In genomic region chr2:193556766-193557470, GRCh38 we compare ENCODE assay signal across 22 cellular contexts.
DNase-seq lines count a peak whose midpoint lies in the region; ATAC-seq and TF ChIP-seq lines count a peak whose summit lies in the region.
"Had no signal": no experiment of that assay in that cellular context is flagged by ENCODE, and none has a peak within 500 bp of the region (broad histone marks: within the 10 kb centered on the region; RNA-seq: fewer than 3 reads in every experiment).

No MANE protein-coding gene starts in this region.

- no peaks in the 10 kb centered on the region for H3K27me3 Mint-ChIP-seq in WTC11 (ENCODE audit: low read depth)
- H3K27me3 Mint-ChIP-seq: activated CD4-positive, alpha-beta T cell treated with anti-CD3 and anti-CD28 coated beads, Interleukin-2, amount 10 ng/mL, durations not matched to agents 24 days and 14 days had no signal

- no peak overlapping the region for H2BK120ac ChIP-seq in neuronal stem cell (ENCODE audit: low read depth, low read length)

- H3K27ac Mint-ChIP-seq in WTC11: no peak overlapping the region
- H3K27ac Mint-ChIP-seq: activated CD4-positive, alpha-beta T cell treated with anti-CD3 and anti-CD28 coated beads, Interleukin-2, amount 10 ng/mL, durations not matched to agents 24 days and 14 days had no signal

- POLR2A ChIA-PET in WTC11 (lab: Charles Lee): no interaction called here

- no peak overlapping the region for H3K14ac ChIP-seq in neuronal stem cell (ENCODE audit: low read length)

- no peaks in the 10 kb centered on the region for H3K36me3 ChIP-seq in osteoblast (ENCODE audit: insufficient read depth, low read length)
- no peaks in the 10 kb centered on the region for H3K36me3 ChIP-seq in neuronal stem cell (replicated peaks in 1 of 2; ENCODE audit: control insufficient read depth in 2 of 2, insufficient read depth in 2 of 2, low read length in 2 of 2)
- H3K36me3 ChIP-seq: adrenal gland, lower lobe of right lung, tibial nerve had no signal

- H3K4me2 ChIP-seq in osteoblast (ENCODE audit: insufficient read depth, low read length): no peak overlapping the region
- no peak overlapping the region for H3K4me2 ChIP-seq in neuronal stem cell (ENCODE audit: insufficient read depth, low read length, poor library complexity, severe bottlenecking)

- H3K9me3 Mint-ChIP-seq in WTC11: no peaks in the 10 kb centered on the region
- H3K9me3 Mint-ChIP-seq: activated CD4-positive, alpha-beta T cell treated with anti-CD3 and anti-CD28 coated beads, Interleukin-2, amount 10 ng/mL, durations not matched to agents 24 days and 14 days had no signal

- no peak overlapping the region for H2BK5ac ChIP-seq in neuronal stem cell (ENCODE audit: low read length)

- no CpG with 5 or more reads among the region's 1 CpG for WGBS in neuronal stem cell (ENCODE audit: extremely low coverage in 2 of 2, insufficient read length in 2 of 2, insufficient replicate concordance in 1 of 2), 2 donors

- H3K23ac ChIP-seq in neuronal stem cell (ENCODE audit: low read depth, low read length, poor library complexity): no peak overlapping the region

- no peaks in the 10 kb centered on the region for H3K79me2 ChIP-seq in osteoblast (ENCODE audit: insufficient read depth, low read length)

- H3K36me3 Mint-ChIP-seq in WTC11: no peaks in the 10 kb centered on the region

- peaks cover 10% of the 10 kb centered on the region; the same call in 1 of the 2 replicates for H3K4me1 Mint-ChIP-seq in WTC11
- H3K4me1 Mint-ChIP-seq: activated CD4-positive, alpha-beta T cell treated with anti-CD3 and anti-CD28 coated beads, Interleukin-2, amount 10 ng/mL, durations not matched to agents 24 days and 14 days had no signal

- no peak overlapping the region for H3K4me3 ChIP-seq in choroid plexus epithelial cell (ENCODE audit: low read depth, low read length)
- H3K4me3 ChIP-seq in osteoblast (ENCODE audit: insufficient read depth, low read length): no peak overlapping the region
- H3K4me3 ChIP-seq in neuronal stem cell (ENCODE audit: low read length in 2 of 2): no peak overlapping the region
- H3K4me3 ChIP-seq: adrenal gland, lower lobe of right lung, tibial nerve had no signal

- no peak overlapping the region for H2AK5ac ChIP-seq in neuronal stem cell (ENCODE audit: low read depth, low read length)

- H2BK15ac ChIP-seq in neuronal stem cell (ENCODE audit: low read length): no peak overlapping the region

- no peak overlapping the region for H3K4me3 Mint-ChIP-seq in WTC11
- H3K4me3 Mint-ChIP-seq: activated CD4-positive, alpha-beta T cell treated with anti-CD3 and anti-CD28 coated beads, Interleukin-2, amount 10 ng/mL, durations not matched to agents 24 days and 14 days had no signal

- no peak overlapping the region for H4K8ac ChIP-seq in neuronal stem cell (ENCODE audit: low read depth, low read length)

- H2AFZ ChIP-seq in osteoblast (ENCODE audit: low read length): no peak overlapping the region
- H2AFZ ChIP-seq in neuronal stem cell (ENCODE audit: low read length): no peak overlapping the region

- no peak overlapping the region for H2BK12ac ChIP-seq in neuronal stem cell (ENCODE audit: low read length)

- no peak for ATAC-seq in WTC11
- no peak for ATAC-seq in GM18867 (IDR thresholded peaks at IDR 0.05; ENCODE audit: unreplicated experiment)
- ATAC-seq: esophagus mucosa, lower lobe of right lung, sciatic nerve had no signal

- H3K9me3 ChIP-seq in osteoblast (ENCODE audit: low read depth, low read length) (no peaks in the 10 kb centered on the region), neuronal stem cell (replicated peaks in 1 of 2; ENCODE audit: control insufficient read depth in 2 of 2, insufficient read depth in 1 of 2, low read depth in 1 of 2, low read length in 2 of 2) (no peaks in the 10 kb centered on the region)
- H3K9me3 ChIP-seq: adrenal gland, lower lobe of right lung, tibial nerve had no signal

- H4K20me1 ChIP-seq in osteoblast (ENCODE audit: insufficient read depth, low read length): no peaks in the 10 kb centered on the region

- TF ChIP-seq CTCF in choroid plexus epithelial cell (conservative IDR thresholded peaks at IDR 0.05; ENCODE audit: low read depth, low read length) (no peak), osteoblast (IDR thresholded peaks at IDR 0.05; ENCODE audit: extremely low read depth, low read depth, low read length) (no peak), WTC11 (IDR thresholded peaks at IDR 0.05) (no peak)

- no peak overlapping the region for H3K9ac ChIP-seq in neuronal stem cell (ENCODE audit: low read depth, low read length, poor library complexity)

- H3K27me3 ChIP-seq in osteoblast (ENCODE audit: insufficient read depth, low read length): no peaks in the 10 kb centered on the region
- no peaks in the 10 kb centered on the region for H3K27me3 ChIP-seq in neuronal stem cell (ENCODE audit: control insufficient read depth in 3 of 3, insufficient read depth in 3 of 3, low read depth in 1 of 3, low read length in 3 of 3)
- H3K27me3 ChIP-seq: adrenal gland, tibial nerve had no signal

- DNase-seq in ELR (ENCODE audit: low read depth) (peak; percentile 74), NCI-H226 (peak; percentile 84), choroid plexus epithelial cell (ENCODE audit: low read depth) (peak; percentile 21), osteoblast (ENCODE audit: insufficient read length, low spot score, missing footprints) (no peak), neuronal stem cell (ENCODE audit: low spot score) (no peak), WTC11 (ENCODE audit: low spot score) (no peak)
- DNase-seq: activated CD4-positive, alpha-beta T cell treated with anti-CD3 and anti-CD28 coated beads, Interleukin-2, amount 10 ng/mL, durations not matched to agents 24 days and 14 days; activated CD8-positive, alpha-beta memory T cell treated with anti-CD3 and anti-CD28 coated beads, Interleukin-2, amount 50 U/mL, for 4 hours; activated effector memory CD4-positive, alpha-beta T cell treated with Interleukin-2 at 50 U/mL for 16 hours; adrenal gland; central memory CD4-positive, alpha-beta T cell; GDM1; GOT3; lower lobe of right lung; MM.1S; NCI-H345; occipital lobe; stimulated activated naive CD4-positive, alpha-beta T cell had no signal

- CTCF ChIA-PET in WTC11 (lab: Charles Lee): no interaction called here

- H3K27ac ChIP-seq in osteoblast (ENCODE audit: low read depth, low read length) (peak overlapping the region; percentile 15), neuronal stem cell (replicated peaks; ENCODE audit: low read length) (no peak overlapping the region)
- H3K27ac ChIP-seq: adrenal gland, lower lobe of right lung, tibial nerve had no signal

- H3K4me1 ChIP-seq in osteoblast (ENCODE audit: insufficient read depth, low read length) (no peaks in the 10 kb centered on the region), neuronal stem cell (ENCODE audit: control insufficient read depth in 2 of 2, insufficient read depth in 1 of 2, low read depth in 1 of 2, low read length in 2 of 2) (no peaks in the 10 kb centered on the region)
- H3K4me1 ChIP-seq: adrenal gland, lower lobe of right lung, tibial nerve had no signal

- no peak overlapping the region for H4K91ac ChIP-seq in neuronal stem cell (ENCODE audit: low read depth, low read length, poor library complexity)

- no peak overlapping the region for H3K4ac ChIP-seq in neuronal stem cell (ENCODE audit: low read length)

- H3K18ac ChIP-seq in neuronal stem cell (ENCODE audit: low read length): no peak overlapping the region

- H3K79me1 ChIP-seq in neuronal stem cell (ENCODE audit: low read depth, low read length): no peaks in the 10 kb centered on the region

TF ChIP-seq in WTC11, 78 proteins besides CTCF, POLR2A, EP300 and RAD21:
- TF ChIP-seq JAZF1 (CRISPR knock-in tag; IDR thresholded peaks at IDR 0.05): no peak

Comparison
In these comparisons a context has a peak if more than half of its experiments do, and no peak if none do; other contexts are left out.
1. DNase-seq: peak in ELR (single experiment), NCI-H226 (single experiment) and choroid plexus epithelial cell (single experiment); none in osteoblast (single experiment), neuronal stem cell (single experiment) and WTC11 (single experiment).